34 cellular contexts compared by ENCODE assay signal in the genomic region with DNA sequence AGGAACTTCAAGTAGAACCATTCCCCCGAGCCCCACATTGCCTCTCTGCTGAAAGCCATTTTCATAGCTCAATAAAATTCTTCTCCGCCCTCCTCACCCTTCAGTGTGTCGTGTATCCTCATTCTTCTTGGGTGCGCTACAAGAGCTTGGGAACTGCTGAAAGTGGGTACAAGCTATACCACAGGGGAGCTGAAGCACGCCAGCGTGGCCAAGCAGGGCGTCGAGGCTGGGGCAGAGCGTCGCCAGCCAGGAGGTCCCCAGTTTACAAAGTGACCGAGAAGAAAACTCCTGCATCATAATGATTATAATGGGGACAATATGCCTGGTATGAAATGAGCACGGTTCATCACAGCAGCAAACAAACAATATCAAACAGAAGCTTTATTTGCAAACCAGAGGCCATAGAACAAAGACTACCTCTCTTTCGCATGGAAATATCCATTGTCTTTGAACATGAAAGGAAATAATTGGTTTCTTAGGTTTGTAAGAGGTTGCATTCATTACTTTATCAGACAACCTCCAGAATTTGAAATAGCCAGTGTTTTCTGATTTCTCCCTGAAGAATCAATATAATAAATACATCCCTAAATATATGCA.
"Had no signal": no experiment of that assay in that cellular context is flagged by ENCODE, and none has a peak within 500 bp of the region (broad histone marks: within the 10 kb centered on the region; RNA-seq: fewer than 3 reads in every experiment).

No MANE protein-coding gene starts in this region.

- H3K27ac Mint-ChIP-seq: activated CD4-positive, alpha-beta memory T cell treated with anti-CD3 and anti-CD28 coated beads for 36 hours; activated CD4-positive, alpha-beta T cell treated with anti-CD3 and anti-CD28 coated beads for 36 hours; activated CD4-positive, alpha-beta T cell treated with anti-CD3 and anti-CD28 coated beads, Interleukin-2, amount 10 ng/mL, durations not matched to agents 24 days and 14 days; activated CD8-positive, alpha-beta memory T cell treated with anti-CD3 and anti-CD28 coated beads, Interleukin-2, amount 10 ng/mL, durations not matched to agents 7 days and 5 days; activated CD8-positive, alpha-beta T cell treated with anti-CD3 and anti-CD28 coated beads, Interleukin-2, amount 10 ng/mL, durations not matched to agents 7 days and 5 days; activated naive CD4-positive, alpha-beta T cell treated with anti-CD3 and anti-CD28 coated beads for 36 hours; activated naive CD4-positive, alpha-beta T cell treated with anti-CD3 and anti-CD28 coated beads, Interleukin-2, amount 50 U/mL, for 24 hours; activated naive CD8-positive, alpha-beta T cell treated with anti-CD3 and anti-CD28 coated beads, Interleukin-2, amount 10 ng/mL, durations not matched to agents 7 days and 5 days; activated T-helper 1 cell treated with anti-CD3 and anti-CD28 coated beads, Interleukin-12 subunit alpha, Interleukin-12 subunit beta, Interleukin-2, Interleukin-4 antibody, amounts not matched to agents 30 ng/mL and 10 ng/mL and 1 ng/mL, durations not matched to agents 14 hours and 24 hours and 36 hours; activated T-helper 2 cell treated with anti-CD3 and anti-CD28 coated beads, Interferon-gamma antibody, Interleukin-2, Interleukin-4, amounts not matched to agents 10 μg/mL and 5 μg/mL and 100 μg/mL, durations not matched to agents 14 hours and 24 hours and 36 hours; brain; T-helper 17 cell; T-helper 2 cell treated with Interferon-gamma antibody and Interleukin-4, amounts not matched to agents 5 μg/mL and 100 μg/mL, for 36 hours had no signal

- H3K27me3 ChIP-seq: ascending aorta, breast epithelium, cardiac muscle cell, colonic mucosa, esophagus squamous epithelium, gastroesophageal sphincter, heart right ventricle, hepatocyte had no signal

- DNase-seq: activated CD4-positive, alpha-beta memory T cell treated with anti-CD3 and anti-CD28 coated beads for 36 hours; activated CD4-positive, alpha-beta T cell treated with anti-CD3 and anti-CD28 coated beads for 36 hours; activated CD4-positive, alpha-beta T cell treated with anti-CD3 and anti-CD28 coated beads, Interleukin-2, amount 10 ng/mL, durations not matched to agents 24 days and 14 days; activated CD4-positive, CD25-positive, alpha-beta regulatory T cell; activated CD4-positive, CD25-positive, alpha-beta regulatory T cell treated with anti-CD3 and anti-CD28 coated beads, Interleukin-2, amount 50 U/mL, for 72 hours; activated CD8-positive, alpha-beta memory T cell treated with anti-CD3 and anti-CD28 coated beads, Interleukin-2, amount 10 ng/mL, durations not matched to agents 7 days and 5 days; activated CD8-positive, alpha-beta memory T cell treated with anti-CD3 and anti-CD28 coated beads, Interleukin-2, amount 50 U/mL, for 4 hours; activated CD8-positive, alpha-beta T cell treated with anti-CD3 and anti-CD28 coated beads, Interleukin-2, amount 10 ng/mL, durations not matched to agents 7 days and 5 days; activated effector memory CD4-positive, alpha-beta T cell treated with anti-CD3 and anti-CD28 coated beads, Interleukin-2, amount 50 U/mL, for 16 hours; activated naive CD4-positive, alpha-beta T cell treated with anti-CD3 and anti-CD28 coated beads for 36 hours; activated naive CD8-positive, alpha-beta T cell treated with anti-CD3 and anti-CD28 coated beads, Interleukin-2, amount 10 ng/mL, durations not matched to agents 7 days and 5 days; activated T-cell treated with anti-CD3 and anti-CD28 coated beads, Interleukin-2, amount 50 U/mL, for 1 hour; activated T-cell treated with anti-CD3 and anti-CD28 coated beads, Interleukin-2, amount 50 U/mL, for 48 hours; central memory CD4-positive, alpha-beta T cell; cerebellar nuclear complex; colonic mucosa; effector CD8-positive, alpha-beta T cell; esophagus squamous epithelium; foreskin melanocyte; heart right ventricle; T-helper 17 cell; T1000; WERI-Rb-1 had no signal

- H2AFZ ChIP-seq: hepatocyte had no signal

- H3K36me3 ChIP-seq: breast epithelium, cardiac muscle cell, colonic mucosa, WERI-Rb-1 had no signal

- H3K27ac ChIP-seq: ascending aorta, breast epithelium, cardiac muscle cell, colonic mucosa, epithelial cell of prostate, esophagus squamous epithelium, gastroesophageal sphincter, heart right ventricle, hepatocyte, WERI-Rb-1 had no signal

- H3K4me3 ChIP-seq: ascending aorta, breast epithelium, cardiac muscle cell, colonic mucosa, esophagus squamous epithelium, gastroesophageal sphincter, heart right ventricle, hepatocyte had no signal

- H3K9me3 ChIP-seq: colonic mucosa had no signal

- H3K4me1 ChIP-seq: ascending aorta, breast epithelium, colonic mucosa had no signal

- ATAC-seq: activated CD8-positive, alpha-beta memory T cell treated with anti-CD3 and anti-CD28 coated beads, Interleukin-2, amount 10 ng/mL, durations not matched to agents 7 days and 5 days; activated CD8-positive, alpha-beta T cell treated with anti-CD3 and anti-CD28 coated beads, Interleukin-2, amount 10 ng/mL, durations not matched to agents 7 days and 5 days; gastroesophageal sphincter; heart right ventricle; T-helper 17 cell had no signal

- H3K4me3 Mint-ChIP-seq: activated CD4-positive, alpha-beta memory T cell treated with anti-CD3 and anti-CD28 coated beads for 36 hours; activated CD4-positive, alpha-beta T cell treated with anti-CD3 and anti-CD28 coated beads for 36 hours; activated CD4-positive, alpha-beta T cell treated with anti-CD3 and anti-CD28 coated beads, Interleukin-2, amount 10 ng/mL, durations not matched to agents 24 days and 14 days; activated CD8-positive, alpha-beta memory T cell treated with anti-CD3 and anti-CD28 coated beads, Interleukin-2, amount 10 ng/mL, durations not matched to agents 7 days and 5 days; activated CD8-positive, alpha-beta T cell treated with anti-CD3 and anti-CD28 coated beads, Interleukin-2, amount 10 ng/mL, durations not matched to agents 7 days and 5 days; activated naive CD4-positive, alpha-beta T cell treated with anti-CD3 and anti-CD28 coated beads for 36 hours; activated naive CD4-positive, alpha-beta T cell treated with anti-CD3 and anti-CD28 coated beads, Interleukin-2, amount 50 U/mL, for 24 hours; activated naive CD8-positive, alpha-beta T cell treated with anti-CD3 and anti-CD28 coated beads, Interleukin-2, amount 10 ng/mL, durations not matched to agents 7 days and 5 days; activated T-helper 1 cell treated with anti-CD3 and anti-CD28 coated beads, Interleukin-12 subunit alpha, Interleukin-12 subunit beta, Interleukin-2, Interleukin-4 antibody, amounts not matched to agents 30 ng/mL and 10 ng/mL and 1 ng/mL, durations not matched to agents 14 hours and 24 hours and 36 hours; brain; T-helper 17 cell; T-helper 2 cell treated with Interferon-gamma antibody and Interleukin-4, amounts not matched to agents 5 μg/mL and 100 μg/mL, for 36 hours had no signal

- H3K4me2 ChIP-seq: hepatocyte had no signal

- H3K27me3 Mint-ChIP-seq: activated CD4-positive, alpha-beta memory T cell treated with anti-CD3 and anti-CD28 coated beads for 36 hours; activated CD4-positive, alpha-beta T cell treated with anti-CD3 and anti-CD28 coated beads for 36 hours; activated CD4-positive, alpha-beta T cell treated with anti-CD3 and anti-CD28 coated beads, Interleukin-2, amount 10 ng/mL, durations not matched to agents 24 days and 14 days; activated CD8-positive, alpha-beta memory T cell treated with anti-CD3 and anti-CD28 coated beads, Interleukin-2, amount 10 ng/mL, durations not matched to agents 7 days and 5 days; activated naive CD4-positive, alpha-beta T cell treated with anti-CD3 and anti-CD28 coated beads, Interleukin-2, amount 50 U/mL, for 24 hours; activated naive CD8-positive, alpha-beta T cell treated with anti-CD3 and anti-CD28 coated beads, Interleukin-2, amount 10 ng/mL, durations not matched to agents 7 days and 5 days; brain; T-helper 17 cell had no signal
